13 cellular contexts compared by ENCODE assay signal in genomic region chr6:90156861-90157260, GRCh38.
A peak's percentile ranks its signal among the peaks of the same experiment; 100 is the strongest.
DNase-seq lines count a peak whose midpoint lies in the region; ATAC-seq and TF ChIP-seq lines count a peak whose summit lies in the region.
"Had no signal": no experiment of that assay in that cellular context is flagged by ENCODE, and none has a peak within 500 bp of the region (broad histone marks: within the 10 kb centered on the region; RNA-seq: fewer than 3 reads in every experiment).

No MANE protein-coding gene starts in this region.

- H3K27me3 Mint-ChIP-seq in activated naive CD8-positive, alpha-beta T cell treated with anti-CD3 and anti-CD28 coated beads, Interleukin-2, amount 10 ng/mL, durations not matched to agents 7 days and 5 days: no peaks in the 10 kb centered on the region

- POLR2A ChIA-PET in activated naive CD8-positive, alpha-beta T cell treated with anti-CD3 and anti-CD28 coated beads, Interleukin-2, amount 10 ng/mL, durations not matched to agents 7 days and 5 days (lab: Charles Lee): interaction anchor here (1.2 kb wide), 1 partner anchor 46 kb away, joined by 6 read pairs; no protein-coding TSS in a partner anchor

- TF ChIP-seq CTCF in sigmoid colon (IDR thresholded peaks at IDR 0.05): no peak

- peak; percentile 96 for ATAC-seq in activated naive CD8-positive, alpha-beta T cell treated with anti-CD3 and anti-CD28 coated beads, Interleukin-2, amount 10 ng/mL, durations not matched to agents 7 days and 5 days (ENCODE audit: low read depth)

- H3K9me3 ChIP-seq in sigmoid colon: no peaks in the 10 kb centered on the region
- H3K9me3 ChIP-seq: tibial artery had no signal

- intact Hi-C loops in sigmoid colon (cut with DNase I): no loop called here

- peak overlapping the region; percentile 61 for H3K4me3 Mint-ChIP-seq in activated naive CD8-positive, alpha-beta T cell treated with anti-CD3 and anti-CD28 coated beads, Interleukin-2, amount 10 ng/mL, durations not matched to agents 7 days and 5 days
- H3K4me3 Mint-ChIP-seq: immature natural killer cell had no signal

- 63 to 87% methylated on average over 5 of the region's 5 CpGs for WGBS in sigmoid colon, 2 donors

- peaks cover 62% of the 10 kb centered on the region for H3K4me1 Mint-ChIP-seq in activated naive CD8-positive, alpha-beta T cell treated with anti-CD3 and anti-CD28 coated beads, Interleukin-2, amount 10 ng/mL, durations not matched to agents 7 days and 5 days

- H3K36me3 Mint-ChIP-seq in activated naive CD8-positive, alpha-beta T cell treated with anti-CD3 and anti-CD28 coated beads, Interleukin-2, amount 10 ng/mL, durations not matched to agents 7 days and 5 days: peaks cover 5% of the 10 kb centered on the region

- H3K9me3 Mint-ChIP-seq in activated naive CD8-positive, alpha-beta T cell treated with anti-CD3 and anti-CD28 coated beads, Interleukin-2, amount 10 ng/mL, durations not matched to agents 7 days and 5 days: no peaks in the 10 kb centered on the region
- H3K9me3 Mint-ChIP-seq: immature natural killer cell had no signal

- no peak overlapping the region for H3K4me3 ChIP-seq in sigmoid colon
- H3K4me3 ChIP-seq: tibial artery had no signal

- no peaks in the 10 kb centered on the region for H3K27me3 ChIP-seq in sigmoid colon
- H3K27me3 ChIP-seq: tibial artery had no signal

- no peaks in the 10 kb centered on the region for H3K36me3 ChIP-seq in sigmoid colon
- H3K36me3 ChIP-seq: tibial artery had no signal

- no peak overlapping the region for H3K27ac ChIP-seq in sigmoid colon
- H3K27ac ChIP-seq: 22Rv1, tibial artery had no signal

- DNase-seq in DMS53 (lab: John Stamatoyannopoulos, UW): peak; percentile 7
- no peak for DNase-seq in DMS53 treated with DMSO at 0.1 percent for 48 hours (lab: John Stamatoyannopoulos, UW; ENCODE audit: unreplicated experiment)
- peak; percentile 54 for DNase-seq in activated CD4-positive, alpha-beta T cell treated with anti-CD3 and anti-CD28 coated beads for 48 hours
- no peak for DNase-seq in activated naive CD8-positive, alpha-beta T cell treated with anti-CD3 and anti-CD28 coated beads, Interleukin-2, amount 10 ng/mL, durations not matched to agents 7 days and 5 days
- DNase-seq in stimulated activated CD4-positive, alpha-beta T cell treated with anti-CD3 and anti-CD28 coated beads, TNF-alpha, amount 100 ng/mL, for 24 hours (ENCODE audit: low read depth in 3 of 3): peak in 2 of 3 experiments; percentile 31 to 38
- DNase-seq in NOMO-1 (lab: John Stamatoyannopoulos, UW; ENCODE audit: unreplicated experiment in 2 of 2): no peak
- no peak for DNase-seq in dedifferentiated amniotic fluid mesenchymal stem cell (ENCODE audit: extremely low spot score)
- DNase-seq in sigmoid colon: no peak
- DNase-seq: foreskin melanocyte, H7, immature natural killer cell, tibial artery had no signal

- peaks cover 0 to 20% (median 7%) of the 10 kb centered on the region in 4 donors for H3K4me1 ChIP-seq in sigmoid colon

- TF ChIP-seq EP300 in sigmoid colon (IDR thresholded peaks at IDR 0.05): no peak

- H3K27ac Mint-ChIP-seq in activated naive CD8-positive, alpha-beta T cell treated with anti-CD3 and anti-CD28 coated beads, Interleukin-2, amount 10 ng/mL, durations not matched to agents 7 days and 5 days: peak overlapping the region; percentile 90

- TF ChIP-seq POLR2A in sigmoid colon (IDR thresholded peaks at IDR 0.05): no peak

Comparison
In these comparisons a context has a peak if more than half of its experiments do, and no peak if none do; other contexts are left out.
1. DNase-seq: peak in DMS53 (single experiment), activated CD4-positive, alpha-beta T cell treated with anti-CD3 and anti-CD28 coated beads for 48 hours (single experiment) and stimulated activated CD4-positive, alpha-beta T cell treated with anti-CD3 and anti-CD28 coated beads, TNF-alpha, amount 100 ng/mL, for 24 hours (2 of 3); none in DMS53 treated with DMSO at 0.1 percent for 48 hours (single experiment), activated naive CD8-positive, alpha-beta T cell treated with anti-CD3 and anti-CD28 coated beads, Interleukin-2, amount 10 ng/mL, durations not matched to agents 7 days and 5 days (single experiment), NOMO-1 (0 of 2), dedifferentiated amniotic fluid mesenchymal stem cell (single experiment) and sigmoid colon (single experiment).